ENCODE assay signal across 1 cellular context in genomic region chr7:74412061-74412460, GRCh38.
TF ChIP-seq lines count a peak whose summit lies in the region.

No MANE protein-coding gene starts in this region.

TF ChIP-seq in A549, 52 proteins besides CTCF, POLR2A, EP300 and RAD21 (continued from another document):
- TF ChIP-seq FOSL2 (IDR thresholded peaks at IDR 0.05) (no peak), FOSL2 (CRISPR knock-in tag; IDR thresholded peaks at IDR 0.05) (no peak)
